Comparison of ENCODE assay signal across 12 cellular contexts in the genomic region with DNA sequence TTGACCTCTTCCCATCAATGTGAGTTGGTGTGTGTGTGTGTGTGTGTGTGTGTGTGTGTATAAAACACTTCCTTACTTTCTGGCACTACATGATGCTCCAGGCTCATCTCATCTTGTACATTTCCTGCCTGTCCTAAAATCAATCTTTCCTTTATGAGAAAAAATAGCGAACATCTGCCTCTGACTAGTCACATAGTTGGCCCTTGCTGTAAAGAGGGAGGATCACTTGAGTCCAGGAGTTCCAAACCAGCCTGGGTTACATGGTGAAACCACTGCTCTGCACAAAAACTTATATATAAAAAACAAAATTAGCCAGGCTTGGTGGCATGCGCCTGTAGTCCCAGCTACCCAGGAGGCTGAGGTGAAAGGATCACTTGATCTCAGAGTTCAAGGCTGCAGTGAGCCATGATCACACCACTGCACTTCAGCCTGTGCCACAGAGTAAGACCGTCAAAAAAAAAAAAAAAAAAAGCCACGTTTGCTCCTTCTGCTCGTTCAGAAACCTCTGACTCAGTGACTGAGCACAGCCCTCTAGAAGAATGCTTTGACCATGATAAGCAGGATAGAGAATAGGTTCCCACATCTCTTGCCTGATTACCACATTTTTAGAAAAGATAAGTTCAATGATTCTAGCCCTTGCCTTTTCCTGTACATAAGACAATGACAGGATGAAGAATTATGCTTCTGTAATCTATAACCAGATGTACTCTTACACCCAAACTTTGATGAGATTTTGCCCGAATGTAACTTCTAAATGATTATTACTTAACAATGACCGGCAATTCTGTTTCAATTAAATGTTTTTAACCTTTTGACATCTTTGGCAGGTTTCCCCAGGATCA. TPM values are rescaled to one million over a fixed set of nuclear protein-coding genes. Genes with fewer than 3 reads are reported as not detected.
DNase-seq lines count a peak whose midpoint lies in the region; ATAC-seq, FAIRE-seq and TF ChIP-seq lines count a peak whose summit lies in the region.
"Had no signal": no experiment of that assay in that cellular context is flagged by ENCODE, and none has a peak within 500 bp of the region (broad histone marks: within the 10 kb centered on the region; RNA-seq: fewer than 3 reads in every experiment).

No MANE protein-coding gene starts in this region.

- H3K36me3 Mint-ChIP-seq in activated CD4-positive, alpha-beta memory T cell treated with anti-CD3 and anti-CD28 coated beads, Interleukin-2, amount 10 ng/mL, durations not matched to agents 7 days and 5 days (ENCODE audit: low read depth): peaks cover 4% of the 10 kb centered on the region
- no peaks in the 10 kb centered on the region for H3K36me3 Mint-ChIP-seq in CD14-positive monocyte

- H3K4me1 ChIP-seq in right atrium auricular region: peaks cover 0 to 7% of the 10 kb centered on the region in 2 donors
- peaks cover 34% of the 10 kb centered on the region for H3K4me1 ChIP-seq in left ventricle myocardium inferior

- H3K27me3 Mint-ChIP-seq in activated CD4-positive, alpha-beta memory T cell treated with anti-CD3 and anti-CD28 coated beads, Interleukin-2, amount 10 ng/mL, durations not matched to agents 7 days and 5 days: peaks cover 10% of the 10 kb centered on the region
- peaks cover 0 to 8% (median 2%) of the 10 kb centered on the region in 3 donors for H3K27me3 Mint-ChIP-seq in CD14-positive monocyte (ENCODE audit: low read depth in 3 of 3)

- intact Hi-C loops in Right ventricle myocardium superior (cut with DNase I): no loop called here
- intact Hi-C loops in left ventricle myocardium inferior (cut with micrococcal nuclease): no loop called here
- intact Hi-C loops in CD14-positive monocyte (cut with micrococcal nuclease): no loop called here

- H3K27ac ChIP-seq in right atrium auricular region (no peak overlapping the region), left ventricle myocardium inferior (replicated peaks) (peak overlapping the region; percentile 59)

- H3K27ac Mint-ChIP-seq in activated CD4-positive, alpha-beta memory T cell treated with anti-CD3 and anti-CD28 coated beads, Interleukin-2, amount 10 ng/mL, durations not matched to agents 7 days and 5 days: peak overlapping the region; percentile 52
- peak overlapping the region in 1 of 7 donors; percentile 37 for H3K27ac Mint-ChIP-seq in CD14-positive monocyte
- H3K27ac Mint-ChIP-seq: nephron progenitor cell had no signal

- ATAC-seq in Right ventricle myocardium superior (ENCODE audit: poor library complexity) (peak; percentile 30), GM18517 (IDR thresholded peaks at IDR 0.05; ENCODE audit: unreplicated experiment) (no peak)

- no peaks in the 10 kb centered on the region for H3K9me3 Mint-ChIP-seq in activated CD4-positive, alpha-beta memory T cell treated with anti-CD3 and anti-CD28 coated beads, Interleukin-2, amount 10 ng/mL, durations not matched to agents 7 days and 5 days
- H3K9me3 Mint-ChIP-seq in CD14-positive monocyte: peaks cover 0 to 5% (median 0%) of the 10 kb centered on the region in 7 donors
- H3K9me3 Mint-ChIP-seq: nephron progenitor cell had no signal

- POLR2A ChIA-PET in activated CD4-positive, alpha-beta memory T cell treated with anti-CD3 and anti-CD28 coated beads, Interleukin-2, amount 10 ng/mL, durations not matched to agents 7 days and 5 days (lab: Charles Lee): no interaction called here
- POLR2A ChIA-PET in GM10248 (lab: Yijun Ruan, JAX): no interaction called here

- DNase-seq in Right ventricle myocardium superior (no peak), right atrium auricular region (ENCODE audit: low spot score) (no peak), left ventricle myocardium inferior (no peak), urothelium cell line (ENCODE audit: low spot score) (peak; percentile 40), GM10248 (ENCODE audit: extremely low spot score) (no peak), CD14-positive monocyte (ENCODE audit: low spot score) (no peak)
- DNase-seq in activated CD4-positive, alpha-beta memory T cell treated with anti-CD3 and anti-CD28 coated beads, Interleukin-2, amount 10 ng/mL, durations not matched to agents 7 days and 5 days: peak; percentile 30
- DNase-seq: activated CD4-positive, alpha-beta T cell treated with anti-CD3 and anti-CD28 coated beads for 1 hour; COR-L47; NCI-H526; nephron progenitor cell had no signal

- H3K4me3 Mint-ChIP-seq in activated CD4-positive, alpha-beta memory T cell treated with anti-CD3 and anti-CD28 coated beads, Interleukin-2, amount 10 ng/mL, durations not matched to agents 7 days and 5 days: no peak overlapping the region
- no peak overlapping the region for H3K4me3 Mint-ChIP-seq in CD14-positive monocyte
- H3K4me3 Mint-ChIP-seq: nephron progenitor cell had no signal

- TF ChIP-seq CTCF in right atrium auricular region (IDR thresholded peaks at IDR 0.05) (no peak), left ventricle myocardium inferior (IDR thresholded peaks at IDR 0.05; ENCODE audit: borderline replicate concordance) (no peak), GM10248 (IDR thresholded peaks at IDR 0.05; ENCODE audit: control extremely low read depth, extremely low read depth, low read depth, missing control alignments) (no peak), CD14-positive monocyte (IDR thresholded peaks at IDR 0.05) (no peak)

- H3K36me3 ChIP-seq in right atrium auricular region: no peaks in the 10 kb centered on the region
- H3K36me3 ChIP-seq in left ventricle myocardium inferior: no peaks in the 10 kb centered on the region

- H3K4me1 Mint-ChIP-seq in activated CD4-positive, alpha-beta memory T cell treated with anti-CD3 and anti-CD28 coated beads, Interleukin-2, amount 10 ng/mL, durations not matched to agents 7 days and 5 days: peaks cover 26% of the 10 kb centered on the region
- peaks cover 4% of the 10 kb centered on the region for H3K4me1 Mint-ChIP-seq in CD14-positive monocyte

- FAIRE-seq in urothelium cell line (lab: Jason Lieb, UNC): no peak

- H3K4me3 ChIP-seq in right atrium auricular region: no peak overlapping the region
- no peak overlapping the region for H3K4me3 ChIP-seq in left ventricle myocardium inferior

- CTCF ChIA-PET in activated CD4-positive, alpha-beta memory T cell treated with anti-CD3 and anti-CD28 coated beads, Interleukin-2, amount 10 ng/mL, durations not matched to agents 7 days and 5 days (lab: Charles Lee): no interaction called here
- CTCF ChIA-PET in GM10248 (lab: Yijun Ruan, JAX): interaction anchor here (1.6 kb wide), 1 partner anchor 15 kb away, joined by 3 read pairs; no protein-coding TSS in a partner anchor

- H3K9me3 ChIP-seq in right atrium auricular region: no peaks in the 10 kb centered on the region
- no peaks in the 10 kb centered on the region for H3K9me3 ChIP-seq in left ventricle myocardium inferior (replicated peaks)

- no peaks in the 10 kb centered on the region for H3K27me3 ChIP-seq in right atrium auricular region
- peaks cover 9% of the 10 kb centered on the region for H3K27me3 ChIP-seq in left ventricle myocardium inferior (ENCODE audit: low read depth)

RNA-seq across cellular contexts. Expression of a gene that starts 45.2 kb away (rescaled TPM):
- 5.0 TPM for total RNA-seq in Right ventricle myocardium superior
- total RNA-seq in right atrium auricular region: 10 to 100 TPM in 1 of 2 donors, 1 to 10 TPM in 1; 5.5 to 20.4 TPM
- 10 to 100 TPM; 58.3 to 67.1 TPM for total RNA-seq in activated CD4-positive, alpha-beta memory T cell treated with anti-CD3 and anti-CD28 coated beads, Interleukin-2, amount 10 ng/mL, durations not matched to agents 7 days and 5 days
- 4.2 TPM for total RNA-seq in left ventricle myocardium inferior
- 10 to 100 TPM; 14.0 to 19.5 TPM for polyA plus RNA-seq in CD14-positive monocyte

Comparison
In these comparisons a context has a peak if more than half of its experiments do, and no peak if none do; other contexts are left out.
1. DNase-seq: peak in activated CD4-positive, alpha-beta memory T cell treated with anti-CD3 and anti-CD28 coated beads, Interleukin-2, amount 10 ng/mL, durations not matched to agents 7 days and 5 days (single experiment) and urothelium cell line (single experiment); none in Right ventricle myocardium superior (single experiment), right atrium auricular region (single experiment), left ventricle myocardium inferior (single experiment), GM10248 (single experiment) and CD14-positive monocyte (single experiment).